ENCODE assay signal across 22 cellular contexts in genomic region chr11:30358569-30358968, GRCh38.
"Had no signal": no experiment of that assay in that cellular context is flagged by ENCODE, and none has a peak within 500 bp of the region (broad histone marks: within the 10 kb centered on the region; RNA-seq: fewer than 3 reads in every experiment).

No MANE protein-coding gene starts in this region.

- ATAC-seq: gastroesophageal sphincter; stimulated activated effector memory CD8-positive, alpha-beta T cell treated with anti-CD3 and anti-CD28 coated beads, Interleukin-12 subunit alpha, Interleukin-12 subunit beta, amount 100 ng/mL, for 72 hours had no signal

- H3K27ac ChIP-seq: adrenal gland, ascending aorta, brain microvascular endothelial cell, gastroesophageal sphincter, sigmoid colon, thyroid gland, upper lobe of left lung, vagina, VCaP had no signal

- DNase-seq: activated CD4-positive, alpha-beta memory T cell treated with anti-CD3 and anti-CD28 coated beads for 36 hours; activated CD4-positive, alpha-beta T cell treated with anti-CD3 and anti-CD28 coated beads for 4 hours; activated CD8-positive, alpha-beta memory T cell treated with anti-CD3 and anti-CD28 coated beads, Interleukin-2, amount 50 U/mL, for 4 hours; activated effector memory CD4-positive, alpha-beta T cell treated with anti-CD3 and anti-CD28 coated beads, Interleukin-2, amount 50 U/mL, for 16 hours; activated naive CD4-positive, alpha-beta T cell treated with anti-CD3 and anti-CD28 coated beads for 36 hours; activated naive CD8-positive, alpha-beta T cell treated with anti-CD3 and anti-CD28 coated beads for 36 hours; activated T-cell treated with anti-CD3 and anti-CD28 coated beads, Interleukin-2, amount 50 U/mL, for 1 hour; adrenal gland; brain microvascular endothelial cell; left cardiac atrium; retina; sigmoid colon; small intestine; stimulated activated CD4-positive, alpha-beta T cell treated with anti-CD3 and anti-CD28 coated beads, Interleukin-4, amount 100 ng/mL, for 24 hours; thyroid gland; upper lobe of left lung had no signal

- H3K4me1 ChIP-seq: adrenal gland, ascending aorta, prostate gland, thyroid gland, upper lobe of left lung, vagina had no signal

- H3K9me3 ChIP-seq: adrenal gland, ascending aorta, gastroesophageal sphincter, prostate gland, sigmoid colon, thyroid gland, upper lobe of left lung, vagina had no signal

- H3K4me3 ChIP-seq: adrenal gland, ascending aorta, gastroesophageal sphincter, prostate gland, sigmoid colon, thyroid gland, upper lobe of left lung, vagina had no signal

- H3K27me3 ChIP-seq: adrenal gland, ascending aorta, brain microvascular endothelial cell, gastroesophageal sphincter, sigmoid colon, thyroid gland, upper lobe of left lung, vagina had no signal

- H3K36me3 ChIP-seq: adrenal gland, ascending aorta, brain microvascular endothelial cell, gastroesophageal sphincter, prostate gland, sigmoid colon, thyroid gland, upper lobe of left lung, vagina had no signal
